ENCODE assay signal across 1 cellular context in the genomic region with DNA sequence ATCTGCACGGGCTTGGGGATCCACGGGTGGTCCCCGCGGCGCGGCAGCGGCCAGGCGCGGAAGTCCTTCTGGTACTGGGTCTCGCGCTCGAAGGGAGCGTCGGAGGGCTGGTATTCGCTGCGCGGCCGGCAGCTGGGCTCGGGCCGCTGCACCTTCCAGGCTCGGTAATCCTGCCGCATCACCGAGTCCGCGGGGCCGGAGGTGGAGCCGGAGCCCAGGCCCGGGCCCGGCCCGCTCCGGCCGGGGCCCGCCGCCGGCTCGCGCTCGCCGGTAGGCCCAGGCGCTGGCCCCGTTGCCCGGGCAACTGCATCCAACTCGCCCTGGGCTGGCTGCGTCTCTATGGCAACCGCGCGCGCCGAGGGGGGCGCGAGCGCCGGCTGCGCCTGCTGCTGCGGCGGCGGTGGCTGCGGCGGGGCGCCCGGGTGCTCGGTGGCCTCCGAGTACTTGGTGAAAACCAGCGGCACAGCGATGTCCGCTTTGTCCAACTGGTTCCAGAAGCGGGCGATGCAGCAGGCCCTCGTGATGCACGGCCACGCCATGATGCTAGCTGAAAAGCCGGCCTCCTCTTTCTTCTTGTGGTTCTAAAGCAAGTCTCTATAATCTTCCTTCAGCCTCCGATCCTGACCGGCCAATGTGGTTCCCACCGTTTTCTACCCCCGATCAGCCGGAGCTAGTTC.
A peak's percentile ranks its signal among the peaks of the same experiment; 100 is the strongest.
TF ChIP-seq lines count a peak whose summit lies in the region.

No MANE protein-coding gene starts in this region.

TF ChIP-seq in GM12878, 131 proteins besides CTCF, POLR2A, EP300 and RAD21 (continued from another document):
- TF ChIP-seq, protein P1, sequence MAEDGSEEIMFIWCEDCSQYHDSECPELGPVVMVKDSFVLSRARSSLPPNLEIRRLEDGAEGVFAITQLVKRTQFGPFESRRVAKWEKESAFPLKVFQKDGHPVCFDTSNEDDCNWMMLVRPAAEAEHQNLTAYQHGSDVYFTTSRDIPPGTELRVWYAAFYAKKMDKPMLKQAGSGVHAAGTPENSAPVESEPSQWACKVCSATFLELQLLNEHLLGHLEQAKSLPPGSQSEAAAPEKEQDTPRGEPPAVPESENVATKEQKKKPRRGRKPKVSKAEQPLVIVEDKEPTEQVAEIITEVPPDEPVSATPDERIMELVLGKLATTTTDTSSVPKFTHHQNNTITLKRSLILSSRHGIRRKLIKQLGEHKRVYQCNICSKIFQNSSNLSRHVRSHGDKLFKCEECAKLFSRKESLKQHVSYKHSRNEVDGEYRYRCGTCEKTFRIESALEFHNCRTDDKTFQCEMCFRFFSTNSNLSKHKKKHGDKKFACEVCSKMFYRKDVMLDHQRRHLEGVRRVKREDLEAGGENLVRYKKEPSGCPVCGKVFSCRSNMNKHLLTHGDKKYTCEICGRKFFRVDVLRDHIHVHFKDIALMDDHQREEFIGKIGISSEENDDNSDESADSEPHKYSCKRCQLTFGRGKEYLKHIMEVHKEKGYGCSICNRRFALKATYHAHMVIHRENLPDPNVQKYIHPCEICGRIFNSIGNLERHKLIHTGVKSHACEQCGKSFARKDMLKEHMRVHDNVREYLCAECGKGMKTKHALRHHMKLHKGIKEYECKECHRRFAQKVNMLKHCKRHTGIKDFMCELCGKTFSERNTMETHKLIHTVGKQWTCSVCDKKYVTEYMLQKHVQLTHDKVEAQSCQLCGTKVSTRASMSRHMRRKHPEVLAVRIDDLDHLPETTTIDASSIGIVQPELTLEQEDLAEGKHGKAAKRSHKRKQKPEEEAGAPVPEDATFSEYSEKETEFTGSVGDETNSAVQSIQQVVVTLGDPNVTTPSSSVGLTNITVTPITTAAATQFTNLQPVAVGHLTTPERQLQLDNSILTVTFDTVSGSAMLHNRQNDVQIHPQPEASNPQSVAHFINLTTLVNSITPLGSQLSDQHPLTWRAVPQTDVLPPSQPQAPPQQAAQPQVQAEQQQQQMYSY (CRISPR knock-in tag; IDR thresholded peaks at IDR 0.05): no peak
- TF ChIP-seq POLR2AphosphoS5 (IDR thresholded peaks at IDR 0.05; ENCODE audit: low read length) (no peak), SUZ12 (IDR thresholded peaks at IDR 0.05; ENCODE audit: unreplicated experiment) (peak; percentile 76), EZH2 (IDR thresholded peaks at IDR 0.05; ENCODE audit: borderline replicate concordance, control insufficient read depth, low read depth, low read length) (0 out of 2 replicates have a peak, but pooled peaks have one; percentile 90), MEF2A (IDR thresholded peaks at IDR 0.05; ENCODE audit: insufficient read depth, low read depth, low read length) (no peak), MXI1 (IDR thresholded peaks at IDR 0.05; ENCODE audit: low read depth, low read length) (no peak), IKZF2 (IDR thresholded peaks at IDR 0.05) (no peak), ZNF217 (IDR thresholded peaks at IDR 0.05) (no peak), SREBF2 (IDR thresholded peaks at IDR 0.05; ENCODE audit: low read length) (no peak)
- TF ChIP-seq, protein P2, sequence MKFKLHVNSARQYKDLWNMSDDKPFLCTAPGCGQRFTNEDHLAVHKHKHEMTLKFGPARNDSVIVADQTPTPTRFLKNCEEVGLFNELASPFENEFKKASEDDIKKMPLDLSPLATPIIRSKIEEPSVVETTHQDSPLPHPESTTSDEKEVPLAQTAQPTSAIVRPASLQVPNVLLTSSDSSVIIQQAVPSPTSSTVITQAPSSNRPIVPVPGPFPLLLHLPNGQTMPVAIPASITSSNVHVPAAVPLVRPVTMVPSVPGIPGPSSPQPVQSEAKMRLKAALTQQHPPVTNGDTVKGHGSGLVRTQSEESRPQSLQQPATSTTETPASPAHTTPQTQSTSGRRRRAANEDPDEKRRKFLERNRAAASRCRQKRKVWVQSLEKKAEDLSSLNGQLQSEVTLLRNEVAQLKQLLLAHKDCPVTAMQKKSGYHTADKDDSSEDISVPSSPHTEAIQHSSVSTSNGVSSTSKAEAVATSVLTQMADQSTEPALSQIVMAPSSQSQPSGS (IDR thresholded peaks at IDR 0.05; ENCODE audit: low read length): no peak
- TF ChIP-seq, protein P3, sequence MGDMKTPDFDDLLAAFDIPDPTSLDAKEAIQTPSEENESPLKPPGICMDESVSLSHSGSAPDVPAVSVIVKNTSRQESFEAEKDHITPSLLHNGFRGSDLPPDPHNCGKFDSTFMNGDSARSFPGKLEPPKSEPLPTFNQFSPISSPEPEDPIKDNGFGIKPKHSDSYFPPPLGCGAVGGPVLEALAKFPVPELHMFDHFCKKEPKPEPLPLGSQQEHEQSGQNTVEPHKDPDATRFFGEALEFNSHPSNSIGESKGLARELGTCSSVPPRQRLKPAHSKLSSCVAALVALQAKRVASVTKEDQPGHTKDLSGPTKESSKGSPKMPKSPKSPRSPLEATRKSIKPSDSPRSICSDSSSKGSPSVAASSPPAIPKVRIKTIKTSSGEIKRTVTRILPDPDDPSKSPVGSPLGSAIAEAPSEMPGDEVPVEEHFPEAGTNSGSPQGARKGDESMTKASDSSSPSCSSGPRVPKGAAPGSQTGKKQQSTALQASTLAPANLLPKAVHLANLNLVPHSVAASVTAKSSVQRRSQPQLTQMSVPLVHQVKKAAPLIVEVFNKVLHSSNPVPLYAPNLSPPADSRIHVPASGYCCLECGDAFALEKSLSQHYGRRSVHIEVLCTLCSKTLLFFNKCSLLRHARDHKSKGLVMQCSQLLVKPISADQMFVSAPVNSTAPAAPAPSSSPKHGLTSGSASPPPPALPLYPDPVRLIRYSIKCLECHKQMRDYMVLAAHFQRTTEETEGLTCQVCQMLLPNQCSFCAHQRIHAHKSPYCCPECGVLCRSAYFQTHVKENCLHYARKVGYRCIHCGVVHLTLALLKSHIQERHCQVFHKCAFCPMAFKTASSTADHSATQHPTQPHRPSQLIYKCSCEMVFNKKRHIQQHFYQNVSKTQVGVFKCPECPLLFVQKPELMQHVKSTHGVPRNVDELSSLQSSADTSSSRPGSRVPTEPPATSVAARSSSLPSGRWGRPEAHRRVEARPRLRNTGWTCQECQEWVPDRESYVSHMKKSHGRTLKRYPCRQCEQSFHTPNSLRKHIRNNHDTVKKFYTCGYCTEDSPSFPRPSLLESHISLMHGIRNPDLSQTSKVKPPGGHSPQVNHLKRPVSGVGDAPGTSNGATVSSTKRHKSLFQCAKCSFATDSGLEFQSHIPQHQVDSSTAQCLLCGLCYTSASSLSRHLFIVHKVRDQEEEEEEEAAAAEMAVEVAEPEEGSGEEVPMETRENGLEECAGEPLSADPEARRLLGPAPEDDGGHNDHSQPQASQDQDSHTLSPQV (IDR thresholded peaks at IDR 0.05): no peak
TF ChIP-seq in GM12878: peak in this region for 2.
